In genomic region chr4:88802138-88802537, GRCh38 we compare ENCODE assay signal across 20 cellular contexts.
DNase-seq lines count a peak whose midpoint lies in the region; ATAC-seq and TF ChIP-seq lines count a peak whose summit lies in the region.
"Had no signal": no experiment of that assay in that cellular context is flagged by ENCODE, and none has a peak within 500 bp of the region (broad histone marks: within the 10 kb centered on the region; RNA-seq: fewer than 3 reads in every experiment).

No MANE protein-coding gene starts in this region.

- no peak overlapping the region for H3K27ac ChIP-seq in spleen
- H3K27ac ChIP-seq: neutrophil, testis had no signal

- ATAC-seq in left ventricle myocardium superior = no peak
- ATAC-seq: gastroesophageal sphincter, T-cell had no signal

- peaks cover 0 to 19% (median 2%) of the 10 kb centered on the region in 6 donors for H3K4me1 ChIP-seq in spleen
- H3K4me1 ChIP-seq: testis had no signal

- WGBS in spleen, 5 donors = 44 to 57% (median 53%) methylated on average over 1 of the region's 1 CpG

- no peaks in the 10 kb centered on the region for H3K36me3 ChIP-seq in spleen
- H3K36me3 ChIP-seq: neutrophil had no signal

- intact Hi-C loops in spleen (cut with DNase I; ENCODE audit: low total_unique reads) = no loop called here
- intact Hi-C loops in left ventricle myocardium superior (cut with micrococcal nuclease) = no loop called here

- H3K4me3 ChIP-seq in retinal pigment epithelial cell (ENCODE audit: low read length) (no peak overlapping the region), spleen (no peak overlapping the region)
- H3K4me3 ChIP-seq: gastroesophageal sphincter, testis had no signal

- TF ChIP-seq POLR2A in spleen (IDR thresholded peaks at IDR 0.05) = no peak

- peak; percentile 9 for DNase-seq in NCI-H748 (lab: John Stamatoyannopoulos, UW; ENCODE audit: unreplicated experiment)
- DNase-seq in NCI-H748 treated with DMSO at 0.1 percent for 48 hours (lab: John Stamatoyannopoulos, UW) = no peak
- DNase-seq in NCI-H146 treated with DMSO at 0.1 percent for 48 hours (lab: John Stamatoyannopoulos, UW; ENCODE audit: unreplicated experiment) = peak; percentile 4
- DNase-seq in cerebellar cortex (ENCODE audit: low spot score) = peak; percentile 30
- no peak for DNase-seq in retinal pigment epithelial cell (ENCODE audit: low read depth)
- DNase-seq in activated CD4-positive, alpha-beta T cell treated with anti-CD3 and anti-CD28 coated beads for 4 hours = no peak
- no peak for DNase-seq in spleen
- DNase-seq in left ventricle myocardium superior = no peak
- DNase-seq: activated gamma-delta T cell; DMS 273 treated with DMSO at 0.1 percent for 48 hours; GF-D8; NCI-H2171; NK-92 treated with Interleukin-12 subunit alpha and Interleukin-12 subunit beta, amount 100 ng/mL, for 24 hours; Right ventricle myocardium superior; stimulated activated CD4-positive, alpha-beta T cell treated with anti-CD3 and anti-CD28 coated beads, Interleukin-12 subunit alpha, Interleukin-12 subunit beta, amount 100 ng/mL, for 4 hours; T-cell; testis had no signal

- H3K27me3 ChIP-seq in spleen (replicated peaks in 1 of 7) = no peaks in the 10 kb centered on the region
- H3K27me3 ChIP-seq: BLaER1 treated with 17β-estradiol and CSF1 and Interleukin-3, amounts not matched to agents 10 nM and 100 nM; gastroesophageal sphincter; neutrophil; testis had no signal

- H3K9me3 ChIP-seq in spleen = no peaks in the 10 kb centered on the region
- H3K9me3 ChIP-seq: gastroesophageal sphincter, neutrophil, testis had no signal

- peak; percentile 37 for TF ChIP-seq CTCF in retinal pigment epithelial cell (conservative IDR thresholded peaks at IDR 0.05; ENCODE audit: low read depth, low read length)
- TF ChIP-seq CTCF in spleen (IDR thresholded peaks at IDR 0.05 in 8 of 11, conservative IDR thresholded peaks at IDR 0.05 in 3 of 11) = no peak

Comparison
In these comparisons a context has a peak if more than half of its experiments do, and no peak if none do; other contexts are left out.
1. DNase-seq: peak in NCI-H748 (single experiment), NCI-H146 treated with DMSO at 0.1 percent for 48 hours (single experiment) and cerebellar cortex (single experiment); none in NCI-H748 treated with DMSO at 0.1 percent for 48 hours (single experiment), retinal pigment epithelial cell (single experiment), activated CD4-positive, alpha-beta T cell treated with anti-CD3 and anti-CD28 coated beads for 4 hours (0 of 2), spleen (single experiment) and left ventricle myocardium superior (single experiment).